Comparison of ENCODE assay signal across 9 cellular contexts in genomic region chr2:8837795-8838140, GRCh38. TPM values are rescaled to one million over a fixed set of nuclear protein-coding genes. Genes with fewer than 3 reads are reported as not detected.
DNase-seq lines count a peak whose midpoint lies in the region; ATAC-seq, FAIRE-seq and TF ChIP-seq lines count a peak whose summit lies in the region.
"Had no signal": no experiment of that assay in that cellular context is flagged by ENCODE, and none has a peak within 500 bp of the region (broad histone marks: within the 10 kb centered on the region; RNA-seq: fewer than 3 reads in every experiment).

No MANE protein-coding gene starts in this region.

- H3K4me3 ChIP-seq in PC-3 (ENCODE audit: low read length) (no peak overlapping the region), fibroblast of mammary gland (ENCODE audit: control insufficient read depth, low read depth, low read length) (peak overlapping the region; percentile 22), sigmoid colon (peak overlapping the region; percentile 77 to 99 (median 97))

- H4K20me1 ChIP-seq in PC-3 (ENCODE audit: low read length) = 0 out of 2 replicates have a peak, but pooled peaks cover 6% of the 10 kb centered on the region

- H3K79me2 ChIP-seq in PC-3 (ENCODE audit: low read length) = peaks cover 46% of the 10 kb centered on the region

- DNase-seq in GM19239 (ENCODE audit: insufficient read length, low spot score) (peak; percentile 8), PC-3 (no peak), fibroblast of mammary gland (ENCODE audit: low read depth) (no peak), sigmoid colon (no peak), hippocampal formation (lab: John Stamatoyannopoulos, UW) (no peak), GOT3 (lab: John Stamatoyannopoulos, UW) (no peak), OCI-M1 (lab: John Stamatoyannopoulos, UW) (no peak)

- no peaks in the 10 kb centered on the region for H3K9me3 ChIP-seq in PC-3 (ENCODE audit: low read length)
- H3K9me3 ChIP-seq in sigmoid colon = no peaks in the 10 kb centered on the region

- intact Hi-C loops in PC-3 (cut with micrococcal nuclease) = no loop called here
- intact Hi-C loops in sigmoid colon (cut with DNase I) = loop anchor here (2.0 kb wide), 1 partner anchor 15 kb away; no protein-coding TSS in a partner anchor

- no peaks in the 10 kb centered on the region for H3F3A ChIP-seq in PC-3 (ENCODE audit: low read length, unreplicated experiment)

- H3K36me3 ChIP-seq in PC-3 (ENCODE audit: low read depth, low read length) (no peaks in the 10 kb centered on the region), sigmoid colon (no peaks in the 10 kb centered on the region)

- CTCF ChIA-PET in PC-3 (lab: Charles Lee) = no interaction called here

- POLR2A ChIA-PET in PC-3 (lab: Charles Lee; ENCODE audit: unreplicated experiment) = no interaction called here

- H3K4me1 ChIP-seq in PC-3 (ENCODE audit: insufficient read depth, low read length) (peaks cover 13% of the 10 kb centered on the region), sigmoid colon (peaks cover 0 to 43% (median 40%) of the 10 kb centered on the region in 4 donors)

- no peak overlapping the region; the same call in 1 of the 2 replicates for H2AFZ ChIP-seq in PC-3 (ENCODE audit: low read length)

- 78 to 81% methylated on average over 11 of the region's 11 CpGs for WGBS in sigmoid colon, 2 donors

- TF ChIP-seq CTCF in PC-3 (conservative IDR thresholded peaks at IDR 0.05; ENCODE audit: low read depth, low read length) (no peak), fibroblast of mammary gland (conservative IDR thresholded peaks at IDR 0.05; ENCODE audit: control insufficient read depth, insufficient read depth, low read depth, low read length) (no peak), sigmoid colon (IDR thresholded peaks at IDR 0.05) (peak in 1 of 4 experiments; percentile 11)

- no peak for TF ChIP-seq EP300 in sigmoid colon (IDR thresholded peaks at IDR 0.05)

- no peak for TF ChIP-seq POLR2A in sigmoid colon (IDR thresholded peaks at IDR 0.05)

- H3K4me2 ChIP-seq in PC-3 (ENCODE audit: low read length) = peak overlapping the region; percentile 61

- ATAC-seq in PC-3 (no peak), HG02970 (IDR thresholded peaks at IDR 0.05; ENCODE audit: low FRiP score, unreplicated experiment) (no peak)

- no TSS peak for BruUV-seq in PC-3 (replicated peaks; lab: Mats Ljungman, UMichigan)

- FAIRE-seq in GM19239 (lab: Jason Lieb, UNC) = no peak
- FAIRE-seq: endometrium had no signal

- H3K9ac ChIP-seq in PC-3 (ENCODE audit: low read length) = no peak overlapping the region

- H3K27ac ChIP-seq in PC-3 (ENCODE audit: low read length) = no peak overlapping the region
- peak overlapping the region; percentile 81 to 92 (median 90) for H3K27ac ChIP-seq in sigmoid colon

- H3K9me2 ChIP-seq in PC-3 (replicated peaks; ENCODE audit: low read length) = no peaks in the 10 kb centered on the region

- no peaks in the 10 kb centered on the region for H3K27me3 ChIP-seq in PC-3 (ENCODE audit: low read length)
- H3K27me3 ChIP-seq in sigmoid colon = no peaks in the 10 kb centered on the region

RNA-seq across cellular contexts. Expression of gene KIDINS220, which starts 0.4 kb away (rescaled TPM):
- total RNA-seq in PC-3 (2014; rRNA removed) (35.3 and 37.6 TPM in 2 replicates), sigmoid colon (100 to 1,000 TPM in 1 of 4 donors, 10 to 100 TPM in 3; 85.7 to 111 (median 95.0) TPM)
- 10 to 100 TPM in 1 of 3 donors, 1 to 10 TPM in 2; 3.0 to 19.8 (median 5.4) TPM for polyA plus RNA-seq in sigmoid colon
